Comparison of ENCODE assay signal across 14 cellular contexts in the genomic region with DNA sequence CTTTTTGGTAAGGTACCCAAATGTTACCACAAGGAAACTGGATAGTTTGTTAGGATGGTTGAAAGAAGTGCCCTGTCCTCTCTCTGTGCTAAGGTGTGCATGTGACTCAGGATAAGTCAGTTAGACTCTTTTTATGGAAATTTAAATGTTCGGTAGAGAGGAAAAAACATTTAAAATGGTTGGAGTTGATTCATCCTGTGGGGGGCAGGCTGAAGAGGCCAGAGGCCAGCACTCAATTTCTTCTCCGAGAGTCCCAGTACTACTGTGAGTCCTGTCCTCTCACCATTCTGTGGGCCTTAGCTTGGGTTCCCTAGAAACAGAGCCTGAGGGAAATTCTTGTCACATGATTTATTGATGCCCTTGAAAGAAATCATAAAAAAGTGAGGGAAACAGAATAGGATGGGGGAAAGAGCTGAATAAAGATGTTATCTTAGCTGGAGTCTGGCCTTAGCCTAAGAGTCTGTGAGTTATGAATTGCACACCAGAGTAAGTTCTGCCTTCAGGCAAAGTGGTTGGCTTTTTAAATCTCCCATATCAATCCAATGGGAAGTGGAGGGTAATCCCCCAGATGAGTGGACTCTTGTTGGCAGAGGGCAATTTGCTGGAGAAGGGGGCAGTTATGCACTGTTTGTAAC.
A peak's percentile ranks its signal among the peaks of the same experiment; 100 is the strongest.
DNase-seq lines count a peak whose midpoint lies in the region; ATAC-seq and TF ChIP-seq lines count a peak whose summit lies in the region.
"Had no signal": no experiment of that assay in that cellular context is flagged by ENCODE, and none has a peak within 500 bp of the region (broad histone marks: within the 10 kb centered on the region; RNA-seq: fewer than 3 reads in every experiment).

No MANE protein-coding gene starts in this region.

- DNase-seq in SK-N-SH: peak; percentile 60
- peak; percentile 70 to 77 for DNase-seq in foreskin fibroblast
- no peak for DNase-seq in vagina (ENCODE audit: extremely low spot score in 2 of 2)
- DNase-seq in NCI-H187 (lab: John Stamatoyannopoulos, UW): no peak
- no peak for DNase-seq in left ventricle myocardium superior
- DNase-seq: activated CD4-positive, alpha-beta T cell treated with anti-CD3 and anti-CD28 coated beads, Interleukin-2, amount 50 U/mL, for 4 hours; head of caudate nucleus; NCI-H1105; NCI-H510A; T-helper 9 cell had no signal

- CTCF ChIA-PET in HEK293 (lab: Yijun Ruan, JAX): interaction anchor here (0.6 to 2.0 kb wide), 3 partner anchors 19 to 986 kb away, joined by 3 to 5 read pairs (median 4); no protein-coding TSS in a partner anchor
- CTCF ChIA-PET in SK-N-SH (lab: Yijun Ruan, JAX): interaction anchor here (1.0 to 1.7 kb wide), 4 partner anchors 9 to 110 kb away, joined by 3 to 10 read pairs (median 4); no protein-coding TSS in a partner anchor

- TF ChIP-seq CTCF in HEK293 (tag by site-specific recombination; IDR thresholded peaks at IDR 0.05) (no peak), SK-N-SH (IDR thresholded peaks at IDR 0.05) (no peak), foreskin fibroblast (IDR thresholded peaks at IDR 0.05; ENCODE audit: low read depth, low read length) (no peak), vagina (IDR thresholded peaks at IDR 0.05) (no peak)

- H4K20me1 ChIP-seq in SK-N-SH (ENCODE audit: insufficient read depth): no peaks in the 10 kb centered on the region

- 18% methylated on average over 2 of the region's 2 CpGs for WGBS in SK-N-SH (ENCODE audit: low lambda C conversion rate)

- ATAC-seq in left ventricle myocardium superior (no peak), GM21367 (IDR thresholded peaks at IDR 0.05; ENCODE audit: unreplicated experiment) (no peak)
- ATAC-seq: activated T-helper 17 cell treated with anti-CD3 and anti-CD28 coated beads, Interleukin-2, amount 50 U/mL, for 72 hours had no signal

- TF ChIP-seq POLR2A in vagina (IDR thresholded peaks at IDR 0.05): no peak

- peak; percentile 48 to 60; a peak in 2 of 4 replicates for TF ChIP-seq EP300 in SK-N-SH (IDR thresholded peaks at IDR 0.05; ENCODE audit: borderline replicate concordance in 1 of 2, low read depth in 1 of 2, low read length in 1 of 2)

- peak overlapping the region; percentile 68 for H3K9ac ChIP-seq in SK-N-SH

- H3K9me3 ChIP-seq in HEK293 (ENCODE audit: control insufficient read depth, insufficient read depth, low read depth, low read length) (no peaks in the 10 kb centered on the region), SK-N-SH (no peaks in the 10 kb centered on the region), vagina (no peaks in the 10 kb centered on the region)

- peaks cover 44% of the 10 kb centered on the region for H3F3A ChIP-seq in SK-N-SH (replicated peaks; ENCODE audit: insufficient read depth)

- peak overlapping the region; percentile 20; the same call in 1 of the 2 replicates for H2AFZ ChIP-seq in SK-N-SH (ENCODE audit: low read depth)

- no peaks in the 10 kb centered on the region for H3K9me2 ChIP-seq in SK-N-SH

- peaks cover 4% of the 10 kb centered on the region; the same call in 1 of the 2 replicates for H3K4me1 ChIP-seq in HEK293 (ENCODE audit: control insufficient read depth, insufficient read depth, low read length)
- H3K4me1 ChIP-seq in SK-N-SH (ENCODE audit: control insufficient read depth in 1 of 2, insufficient read depth in 2 of 2, low read depth in 1 of 2, low read length in 1 of 2): peaks cover 10 to 58% of the 10 kb centered on the region in 2 experiments
- peaks cover 21% of the 10 kb centered on the region for H3K4me1 ChIP-seq in vagina

- H3K4me2 ChIP-seq in SK-N-SH: peak overlapping the region; percentile 40

- H3K27ac ChIP-seq in HEK293 (ENCODE audit: extremely low read depth, low read depth, low read length) (no peak overlapping the region), SK-N-SH (ENCODE audit: low read depth in 2 of 2, low read length in 1 of 2) (peak overlapping the region; percentile 65 to 96), vagina (peak overlapping the region; percentile 58)
- H3K27ac ChIP-seq: cardiac muscle cell had no signal

- no peak overlapping the region for H3K4me3 ChIP-seq in HEK293 (ENCODE audit: low read depth, low read length)
- H3K4me3 ChIP-seq in SK-N-SH (ENCODE audit: low read depth in 2 of 2, low read length in 1 of 2): no peak overlapping the region
- H3K4me3 ChIP-seq in foreskin fibroblast (ENCODE audit: low read depth in 1 of 2, low read length in 2 of 2): no peak overlapping the region
- H3K4me3 ChIP-seq in vagina: no peak overlapping the region
- H3K4me3 ChIP-seq: cardiac muscle cell had no signal

- no peaks in the 10 kb centered on the region for H3K36me3 ChIP-seq in HEK293 (ENCODE audit: control insufficient read depth in 2 of 2, insufficient read depth in 1 of 2, low read length in 2 of 2)
- no peaks in the 10 kb centered on the region for H3K36me3 ChIP-seq in SK-N-SH (replicated peaks in 1 of 2; ENCODE audit: control insufficient read depth in 1 of 2, insufficient read depth in 2 of 2, low read length in 1 of 2)
- no peaks in the 10 kb centered on the region for H3K36me3 ChIP-seq in vagina
- H3K36me3 ChIP-seq: cardiac muscle cell had no signal

- intact Hi-C loops in vagina (cut with DNase I): no loop called here
- intact Hi-C loops in left ventricle myocardium superior (cut with micrococcal nuclease): no loop called here

- no peaks in the 10 kb centered on the region for H3K79me2 ChIP-seq in SK-N-SH (ENCODE audit: insufficient read depth)

- H3K27me3 ChIP-seq in SK-N-SH (ENCODE audit: insufficient read depth) (no peaks in the 10 kb centered on the region), vagina (no peaks in the 10 kb centered on the region)
- H3K27me3 ChIP-seq: cardiac muscle cell had no signal

- no peak for TF ChIP-seq RAD21 in SK-N-SH (IDR thresholded peaks at IDR 0.05; ENCODE audit: low read length)

- POLR2A ChIA-PET in HEK293 (lab: Yijun Ruan, JAX): interaction anchor here (1.7 kb wide), 1 partner anchor 7 kb away, joined by 5 read pairs; no protein-coding TSS in a partner anchor
- POLR2A ChIA-PET in SK-N-SH (lab: Yijun Ruan, JAX): no interaction called here

TF ChIP-seq in HEK293, 187 proteins besides CTCF, POLR2A, EP300 and RAD21 (continues in another document):
- TF ChIP-seq ZNF2 (tag by site-specific recombination; IDR thresholded peaks at IDR 0.05): no peak
- TF ChIP-seq, protein P1, sequence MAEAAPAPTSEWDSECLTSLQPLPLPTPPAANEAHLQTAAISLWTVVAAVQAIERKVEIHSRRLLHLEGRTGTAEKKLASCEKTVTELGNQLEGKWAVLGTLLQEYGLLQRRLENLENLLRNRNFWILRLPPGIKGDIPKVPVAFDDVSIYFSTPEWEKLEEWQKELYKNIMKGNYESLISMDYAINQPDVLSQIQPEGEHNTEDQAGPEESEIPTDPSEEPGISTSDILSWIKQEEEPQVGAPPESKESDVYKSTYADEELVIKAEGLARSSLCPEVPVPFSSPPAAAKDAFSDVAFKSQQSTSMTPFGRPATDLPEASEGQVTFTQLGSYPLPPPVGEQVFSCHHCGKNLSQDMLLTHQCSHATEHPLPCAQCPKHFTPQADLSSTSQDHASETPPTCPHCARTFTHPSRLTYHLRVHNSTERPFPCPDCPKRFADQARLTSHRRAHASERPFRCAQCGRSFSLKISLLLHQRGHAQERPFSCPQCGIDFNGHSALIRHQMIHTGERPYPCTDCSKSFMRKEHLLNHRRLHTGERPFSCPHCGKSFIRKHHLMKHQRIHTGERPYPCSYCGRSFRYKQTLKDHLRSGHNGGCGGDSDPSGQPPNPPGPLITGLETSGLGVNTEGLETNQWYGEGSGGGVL (tag by site-specific recombination; IDR thresholded peaks at IDR 0.05): peak; percentile 82
- TF ChIP-seq, protein P2, sequence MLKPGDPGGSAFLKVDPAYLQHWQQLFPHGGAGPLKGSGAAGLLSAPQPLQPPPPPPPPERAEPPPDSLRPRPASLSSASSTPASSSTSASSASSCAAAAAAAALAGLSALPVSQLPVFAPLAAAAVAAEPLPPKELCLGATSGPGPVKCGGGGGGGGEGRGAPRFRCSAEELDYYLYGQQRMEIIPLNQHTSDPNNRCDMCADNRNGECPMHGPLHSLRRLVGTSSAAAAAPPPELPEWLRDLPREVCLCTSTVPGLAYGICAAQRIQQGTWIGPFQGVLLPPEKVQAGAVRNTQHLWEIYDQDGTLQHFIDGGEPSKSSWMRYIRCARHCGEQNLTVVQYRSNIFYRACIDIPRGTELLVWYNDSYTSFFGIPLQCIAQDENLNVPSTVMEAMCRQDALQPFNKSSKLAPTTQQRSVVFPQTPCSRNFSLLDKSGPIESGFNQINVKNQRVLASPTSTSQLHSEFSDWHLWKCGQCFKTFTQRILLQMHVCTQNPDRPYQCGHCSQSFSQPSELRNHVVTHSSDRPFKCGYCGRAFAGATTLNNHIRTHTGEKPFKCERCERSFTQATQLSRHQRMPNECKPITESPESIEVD (tag by site-specific recombination; IDR thresholded peaks at IDR 0.05): peak; percentile 71; the same call in 1 of the 2 replicates

TF ChIP-seq in SK-N-SH, 30 proteins besides CTCF, POLR2A, EP300 and RAD21 (continues in another document):
- TF ChIP-seq, protein P3, sequence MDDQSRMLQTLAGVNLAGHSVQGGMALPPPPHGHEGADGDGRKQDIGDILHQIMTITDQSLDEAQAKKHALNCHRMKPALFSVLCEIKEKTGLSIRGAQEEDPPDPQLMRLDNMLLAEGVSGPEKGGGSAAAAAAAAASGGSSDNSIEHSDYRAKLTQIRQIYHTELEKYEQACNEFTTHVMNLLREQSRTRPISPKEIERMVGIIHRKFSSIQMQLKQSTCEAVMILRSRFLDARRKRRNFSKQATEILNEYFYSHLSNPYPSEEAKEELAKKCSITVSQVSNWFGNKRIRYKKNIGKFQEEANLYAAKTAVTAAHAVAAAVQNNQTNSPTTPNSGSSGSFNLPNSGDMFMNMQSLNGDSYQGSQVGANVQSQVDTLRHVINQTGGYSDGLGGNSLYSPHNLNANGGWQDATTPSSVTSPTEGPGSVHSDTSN (IDR thresholded peaks at IDR 0.05): peak; percentile 66
- TF ChIP-seq MEF2A (IDR thresholded peaks at IDR 0.05; ENCODE audit: borderline replicate concordance, low read depth) (no peak), FOXM1 (IDR thresholded peaks at IDR 0.05; ENCODE audit: low read depth) (no peak), FOSL2 (IDR thresholded peaks at IDR 0.05; ENCODE audit: borderline replicate concordance, low read depth) (peak; percentile 13; the same call in 1 of the 2 replicates), SMC3 (IDR thresholded peaks at IDR 0.05; ENCODE audit: low read depth, low read length) (no peak)
- TF ChIP-seq, protein P4, sequence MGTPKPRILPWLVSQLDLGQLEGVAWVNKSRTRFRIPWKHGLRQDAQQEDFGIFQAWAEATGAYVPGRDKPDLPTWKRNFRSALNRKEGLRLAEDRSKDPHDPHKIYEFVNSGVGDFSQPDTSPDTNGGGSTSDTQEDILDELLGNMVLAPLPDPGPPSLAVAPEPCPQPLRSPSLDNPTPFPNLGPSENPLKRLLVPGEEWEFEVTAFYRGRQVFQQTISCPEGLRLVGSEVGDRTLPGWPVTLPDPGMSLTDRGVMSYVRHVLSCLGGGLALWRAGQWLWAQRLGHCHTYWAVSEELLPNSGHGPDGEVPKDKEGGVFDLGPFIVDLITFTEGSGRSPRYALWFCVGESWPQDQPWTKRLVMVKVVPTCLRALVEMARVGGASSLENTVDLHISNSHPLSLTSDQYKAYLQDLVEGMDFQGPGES (IDR thresholded peaks at IDR 0.05; ENCODE audit: low read depth, low read length): no peak

Comparison
In these comparisons a context has a peak if more than half of its experiments do, and no peak if none do; other contexts are left out.
1. DNase-seq: peak in SK-N-SH (single experiment) and foreskin fibroblast (2 of 2); none in vagina (0 of 2), NCI-H187 (0 of 2) and left ventricle myocardium superior (single experiment).